In genomic region chr1:34761176-34761761, GRCh38 we compare ENCODE assay signal across 20 cellular contexts. TPM values are rescaled to one million over a fixed set of nuclear protein-coding genes. Genes with fewer than 3 reads are reported as not detected.
DNase-seq lines count a peak whose midpoint lies in the region; ATAC-seq, FAIRE-seq and TF ChIP-seq lines count a peak whose summit lies in the region.
"Had no signal": no experiment of that assay in that cellular context is flagged by ENCODE, and none has a peak within 500 bp of the region (broad histone marks: within the 10 kb centered on the region; RNA-seq: fewer than 3 reads in every experiment).

No MANE protein-coding gene starts in this region.

- H3K4me3 ChIP-seq in IMR-90 (ENCODE audit: insufficient read depth, low read depth, low read length): no peak overlapping the region
- no peak overlapping the region for H3K4me3 ChIP-seq in GM12878
- no peak overlapping the region for H3K4me3 ChIP-seq in kidney (ENCODE audit: low read length in 2 of 2)
- H3K4me3 ChIP-seq in lower lobe of right lung: no peak overlapping the region
- H3K4me3 ChIP-seq: GM23248 had no signal

- no peak overlapping the region for H4K91ac ChIP-seq in IMR-90 (ENCODE audit: insufficient read depth, low read depth, low read length)

- DNase-seq in IMR-90: no peak
- no peak for DNase-seq in GM12878 (ENCODE audit: low read depth, low spot score)
- DNase-seq in kidney: peak; percentile 62
- no peak for DNase-seq in urothelium cell line (ENCODE audit: low spot score)
- no peak for DNase-seq in lower lobe of right lung
- DNase-seq: BE2C; CD4-positive, alpha-beta memory T cell; DMS153; DMS79 treated with DMSO at 0.1 percent for 48 hours; EL; GM23248; H7; KG1 had no signal

- TF ChIP-seq CTCF in IMR-90 (conservative IDR thresholded peaks at IDR 0.05; ENCODE audit: low read depth, low read length) (no peak), GM12878 (IDR thresholded peaks at IDR 0.05 in 2 of 3, conservative IDR thresholded peaks at IDR 0.05 in 1 of 3; ENCODE audit: control insufficient read depth in 2 of 3, extremely low read depth in 1 of 3, insufficient read depth in 1 of 3, low read depth in 3 of 3, low read length in 3 of 3) (no peak), kidney (IDR thresholded peaks at IDR 0.05; ENCODE audit: borderline replicate concordance, extremely low read depth, insufficient read depth) (no peak), lower lobe of right lung (IDR thresholded peaks at IDR 0.05) (no peak)

- H3K79me1 ChIP-seq in IMR-90 (ENCODE audit: low read depth in 1 of 2, low read length in 2 of 2): no peaks in the 10 kb centered on the region

- in situ Hi-C loops in IMR-90 (cut with MboI; ENCODE audit: low sequenced_read_pairs): no loop called here
- in situ Hi-C loops in GM12878 (cut with MboI): no loop called here

- TF ChIP-seq EP300 in GM12878 (IDR thresholded peaks at IDR 0.05; ENCODE audit: borderline replicate concordance in 1 of 2, control insufficient read depth in 1 of 2, low read depth in 2 of 2, low read length in 2 of 2): no peak

- no peaks in the 10 kb centered on the region for H3K79me2 ChIP-seq in GM12878 (ENCODE audit: control insufficient read depth, insufficient read depth, low read length)

- H3K27me3 ChIP-seq in IMR-90 (ENCODE audit: control insufficient read depth, insufficient read depth, low read length) (no peaks in the 10 kb centered on the region; the same call in none of the 2 replicates), GM12878 (replicated peaks in 1 of 2; ENCODE audit: control insufficient read depth in 2 of 2, insufficient read depth in 2 of 2, low read length in 1 of 2) (no peaks in the 10 kb centered on the region; a peak in 2 of 4 replicates), lower lobe of right lung (ENCODE audit: low read depth) (no peaks in the 10 kb centered on the region)
- H3K27me3 ChIP-seq: BE2C had no signal

- 81% methylated on average over 14 of the region's 33 CpGs; no CpG with 5 or more reads in 1 of the 2 experiments for WGBS in IMR-90 (ENCODE audit: extremely low coverage in 2 of 2, insufficient read length in 1 of 2), 2 experiments
- 44% methylated on average over 33 of the region's 33 CpGs for WGBS in GM12878 (ENCODE audit: insufficient coverage, insufficient replicate concordance, low lambda C conversion rate, missing lambda C conversion rate)

- H3K9ac ChIP-seq in IMR-90 (ENCODE audit: low read depth, low read length): no peak overlapping the region
- no peak overlapping the region for H3K9ac ChIP-seq in GM12878 (ENCODE audit: control insufficient read depth, insufficient read depth, low read length)
- no peak overlapping the region for H3K9ac ChIP-seq in kidney (ENCODE audit: low read length in 2 of 2)
- H3K9ac ChIP-seq: GM23248 had no signal

- no peak overlapping the region for H3K23ac ChIP-seq in IMR-90 (ENCODE audit: low read depth, low read length)

- no peak overlapping the region for H3K4ac ChIP-seq in IMR-90 (ENCODE audit: low read depth, low read length)

- H2AFZ ChIP-seq in IMR-90 (replicated peaks; ENCODE audit: low read length, poor library complexity): peak overlapping the region; percentile 21
- H2AFZ ChIP-seq in GM12878 (ENCODE audit: control insufficient read depth, low read depth, low read length): no peak overlapping the region
- H2AFZ ChIP-seq: GM23248 had no signal

- no peak overlapping the region for H3K27ac ChIP-seq in IMR-90 (ENCODE audit: insufficient read depth, low read length)
- no peak overlapping the region for H3K27ac ChIP-seq in GM12878 (ENCODE audit: control insufficient read depth, insufficient read depth)
- H3K27ac ChIP-seq in kidney (ENCODE audit: low read depth in 2 of 2, low read length in 2 of 2): no peak overlapping the region
- H3K27ac ChIP-seq in lower lobe of right lung: no peak overlapping the region
- H3K27ac ChIP-seq: C4-2B, GM23248, HL-60 had no signal

- H3K36me3 ChIP-seq in IMR-90 (ENCODE audit: control insufficient read depth, insufficient read depth, low read length): no peaks in the 10 kb centered on the region
- H3K36me3 ChIP-seq in GM12878 (ENCODE audit: control insufficient read depth in 2 of 2, insufficient read depth in 2 of 2, low read length in 1 of 2): no peaks in the 10 kb centered on the region
- H3K36me3 ChIP-seq in kidney (ENCODE audit: control insufficient read depth in 1 of 2, insufficient read depth in 2 of 2, low read length in 2 of 2): no peaks in the 10 kb centered on the region
- no peaks in the 10 kb centered on the region for H3K36me3 ChIP-seq in lower lobe of right lung
- H3K36me3 ChIP-seq: BE2C had no signal

- H2BK5ac ChIP-seq in IMR-90 (ENCODE audit: low read depth, low read length, poor library complexity, severe bottlenecking): no peak overlapping the region

- CTCF ChIA-PET in IMR-90 (lab: Yijun Ruan, JAX) (no interaction called here), GM12878 (lab: Yijun Ruan, JAX) (no interaction called here)

- RAD21 ChIA-PET in GM12878 (lab: Charles Lee; ENCODE audit: unreplicated experiment): no interaction called here

- H3K9me3 ChIP-seq in IMR-90 (ENCODE audit: control insufficient read depth, insufficient read depth, low read length) (no peaks in the 10 kb centered on the region), GM12878 (replicated peaks; ENCODE audit: control insufficient read depth, insufficient read depth, low read length) (no peaks in the 10 kb centered on the region), kidney (ENCODE audit: control insufficient read depth in 1 of 2, low read length in 2 of 2) (no peaks in the 10 kb centered on the region), lower lobe of right lung (no peaks in the 10 kb centered on the region)
- H3K9me3 ChIP-seq: BE2C had no signal

- no peak overlapping the region for H2BK120ac ChIP-seq in IMR-90 (ENCODE audit: low read depth, low read length)

- H2AK5ac ChIP-seq in IMR-90 (ENCODE audit: low read depth, low read length): no peak overlapping the region

- BruUV-seq in IMR-90 (replicated peaks; lab: Mats Ljungman, UMichigan): no TSS peak
- no TSS peak for BruUV-seq in GM12878 (replicated peaks; lab: Mats Ljungman, UMichigan)

- H2AK9ac ChIP-seq in IMR-90 (replicated peaks; ENCODE audit: low read depth, low read length, poor library complexity): no peak overlapping the region

- no peak overlapping the region for H4K5ac ChIP-seq in IMR-90 (ENCODE audit: low read depth, low read length)

- FAIRE-seq in GM12878 (lab: Jason Lieb, UNC) (no peak), kidney (lab: Jason Lieb, UNC) (no peak), urothelium cell line (lab: Jason Lieb, UNC) (peak; percentile 58)
- FAIRE-seq: A204.1, D721Med, G401.6 had no signal

- H2BK20ac ChIP-seq in IMR-90 (ENCODE audit: low read depth, low read length): no peak overlapping the region

- dilution Hi-C loops in IMR-90 (cut with HindIII; ENCODE audit: low sequenced_read_pairs, unreplicated experiment): no loop called here

- no peak for ATAC-seq in IMR-90 (ENCODE audit: low read depth)
- no peak for ATAC-seq in GM12878
- no peak for ATAC-seq in GM21529 (IDR thresholded peaks at IDR 0.05; ENCODE audit: unreplicated experiment)
- ATAC-seq in GM19035 (IDR thresholded peaks at IDR 0.05; ENCODE audit: unreplicated experiment): no peak
- ATAC-seq in lower lobe of right lung: no peak

- no peak overlapping the region for H3K18ac ChIP-seq in IMR-90 (ENCODE audit: low read depth, low read length)

- H3K4me2 ChIP-seq in IMR-90 (ENCODE audit: low read depth, low read length) (no peak overlapping the region), GM12878 (ENCODE audit: control insufficient read depth, insufficient read depth) (no peak overlapping the region)

- no peak overlapping the region for H4K8ac ChIP-seq in IMR-90 (ENCODE audit: low read depth in 2 of 2, low read length in 2 of 2)

- intact Hi-C loops in IMR-90 (cut with micrococcal nuclease): no loop called here
- intact Hi-C loops in GM12878 (cut with micrococcal nuclease; ENCODE audit: unreplicated experiment): no loop called here
- intact Hi-C loops in kidney (cut with DNase I): no loop called here
- intact Hi-C loops in lower lobe of right lung (cut with DNase I): no loop called here

- H3K56ac ChIP-seq in IMR-90 (ENCODE audit: extremely low read depth, insufficient read depth, low read length): no peak overlapping the region

- no peaks in the 10 kb centered on the region for H4K20me1 ChIP-seq in IMR-90 (ENCODE audit: insufficient read depth, low read length)
- no peaks in the 10 kb centered on the region for H4K20me1 ChIP-seq in GM12878 (ENCODE audit: control insufficient read depth, insufficient read depth)

- no peak overlapping the region for H3K14ac ChIP-seq in IMR-90 (replicated peaks; ENCODE audit: low read depth, low read length)

- H3K4me1 ChIP-seq in IMR-90 (ENCODE audit: control insufficient read depth, insufficient read depth, low read length) (no peaks in the 10 kb centered on the region), GM12878 (ENCODE audit: control insufficient read depth, insufficient read depth, low read length) (no peaks in the 10 kb centered on the region), kidney (ENCODE audit: control insufficient read depth in 1 of 2, insufficient read depth in 1 of 2, low read depth in 1 of 2, low read length in 2 of 2) (no peaks in the 10 kb centered on the region), lower lobe of right lung (no peaks in the 10 kb centered on the region)
- H3K4me1 ChIP-seq: BE2C had no signal

- SMC1A ChIA-PET in GM12878 (lab: Charles Lee; ENCODE audit: uncharacterized antibody, unreplicated experiment): no interaction called here

- POLR2A ChIA-PET in IMR-90 (lab: Charles Lee; ENCODE audit: unreplicated experiment) (no interaction called here), GM12878 (lab: Charles Lee) (no interaction called here)

- no peak for TF ChIP-seq POLR2A in IMR-90 (IDR thresholded peaks at IDR 0.05; ENCODE audit: low read depth, low read length)
- no peak for TF ChIP-seq POLR2A in GM12878 (IDR thresholded peaks at IDR 0.05; ENCODE audit: low read depth, low read length)

- TF ChIP-seq RAD21 in IMR-90 (IDR thresholded peaks at IDR 0.05; ENCODE audit: low read length): no peak
- TF ChIP-seq RAD21 in GM12878 (IDR thresholded peaks at IDR 0.05; ENCODE audit: insufficient read depth, low read depth, low read length): no peak

- no peak overlapping the region for H2BK15ac ChIP-seq in IMR-90 (ENCODE audit: low read depth, low read length)

- no peaks in the 10 kb centered on the region for H3K9me1 ChIP-seq in IMR-90 (ENCODE audit: insufficient read depth, low read length)

RNA-seq across cellular contexts. Expression of gene GJB4, which starts 1.7 kb away (rescaled TPM):
- total RNA-seq in IMR-90 (2012; rRNA removed) (not detected in 2 replicates), GM12878 (2014; rRNA removed) (not detected in 2 replicates), GM12878 (2014; rRNA removed; fragmentation: Illumina TruSeq; extraction: Trizol) (not detected in 2 replicates), GM12878 (2021) (not detected in 2 replicates), kidney (0.50 TPM), lower lobe of right lung (0.12 TPM)
- polyA plus RNA-seq in IMR-90 (2012; rRNA removed) (not detected in 2 replicates), GM12878 (2011; rRNA removed) (not detected in 2 replicates), GM12878 (2014; fragmentation: Illumina TruSeq; extraction: Trizol) (not detected in 2 replicates), GM12878 (2014; fragmentation: Nextera tagmentation; extraction: Ambion mirVana) (not detected), GM12878 (2014; rRNA removed) (not detected in 2 replicates), GM12878 (2016; fragmentation: Nextera tagmentation; extraction: Ambion mirVana) (not detected), kidney (ENCODE audit: insufficient read depth, low read depth, low replicate concordance) (not detected)
- not detected in 2 replicates for polyA plus RNA-seq in IMR-90 (2012; cell fraction: cytosol; rRNA removed)
- not detected in 2 replicates for polyA plus RNA-seq in IMR-90 (2012; cell fraction: nucleus; rRNA removed; ENCODE audit: low replicate concordance)
- total RNA-seq in GM12878 (2013; cell fraction: nucleolus; rRNA removed): not detected in 2 replicates
- not detected for polyA plus RNA-seq in GM12878 (2011; ENCODE audit: low read depth)
- polyA plus RNA-seq in GM12878 (2011; cell fraction: cytosol; rRNA removed): not detected in 2 replicates
- polyA plus RNA-seq in GM12878 (2011; cell fraction: nucleus; rRNA removed): not detected in 2 replicates
- polyA plus RNA-seq in GM12878 (2012): 0.03 TPM in 1 of 2 replicates, not detected in the other
- polyA minus RNA-seq in GM12878 (2011; rRNA and poly(A)+ RNA removed): not detected in 2 replicates
- not detected in 2 replicates for polyA minus RNA-seq in GM12878 (2011; cell fraction: cytosol; rRNA and poly(A)+ RNA removed)
- not detected in 2 replicates for polyA minus RNA-seq in GM12878 (2011; cell fraction: nucleus; rRNA and poly(A)+ RNA removed)
- total RNA-seq: CD4-positive, alpha-beta memory T cell; GM23248; H7 had no signal
- polyA plus RNA-seq: CD4-positive, alpha-beta memory T cell; GM23248 had no signal

RNA-seq across cellular contexts. Expression of gene GJB5, which starts 6.4 kb away (rescaled TPM):
- not detected in 2 replicates for total RNA-seq in IMR-90 (2012; rRNA removed)
- 0.10 and 0.14 TPM in 2 replicates for polyA plus RNA-seq in IMR-90 (2012; rRNA removed)
- polyA plus RNA-seq in IMR-90 (2012; cell fraction: cytosol; rRNA removed): 0.08 and 0.22 TPM in 2 replicates
- polyA plus RNA-seq in IMR-90 (2012; cell fraction: nucleus; rRNA removed; ENCODE audit: low replicate concordance): 0.05 TPM in 1 of 2 replicates, not detected in the other
- not detected in 2 replicates for total RNA-seq in GM12878 (2013; cell fraction: nucleolus; rRNA removed)
- not detected in 2 replicates for total RNA-seq in GM12878 (2014; rRNA removed)
- not detected in 2 replicates for total RNA-seq in GM12878 (2014; rRNA removed; fragmentation: Illumina TruSeq; extraction: Trizol)
- total RNA-seq in GM12878 (2021): not detected in 2 replicates
- polyA plus RNA-seq in GM12878 (2011; ENCODE audit: low read depth): not detected
- not detected in 2 replicates for polyA plus RNA-seq in GM12878 (2011; rRNA removed)
- 0.07 TPM in 1 of 2 replicates, not detected in the other for polyA plus RNA-seq in GM12878 (2011; cell fraction: cytosol; rRNA removed)
- not detected in 2 replicates for polyA plus RNA-seq in GM12878 (2011; cell fraction: nucleus; rRNA removed)
- polyA plus RNA-seq in GM12878 (2012): not detected in 2 replicates
- not detected in 2 replicates for polyA plus RNA-seq in GM12878 (2014; fragmentation: Illumina TruSeq; extraction: Trizol)
- not detected for polyA plus RNA-seq in GM12878 (2014; fragmentation: Nextera tagmentation; extraction: Ambion mirVana)
- not detected in 2 replicates for polyA plus RNA-seq in GM12878 (2014; rRNA removed)
- polyA plus RNA-seq in GM12878 (2016; fragmentation: Nextera tagmentation; extraction: Ambion mirVana): not detected
- 0.22 TPM in 1 of 2 replicates, not detected in the other for polyA minus RNA-seq in GM12878 (2011; rRNA and poly(A)+ RNA removed)
- polyA minus RNA-seq in GM12878 (2011; cell fraction: cytosol; rRNA and poly(A)+ RNA removed): not detected in 2 replicates
- polyA minus RNA-seq in GM12878 (2011; cell fraction: nucleus; rRNA and poly(A)+ RNA removed): not detected in 2 replicates
- total RNA-seq in kidney: not detected
- polyA plus RNA-seq in kidney (ENCODE audit: insufficient read depth, low read depth, low replicate concordance): not detected
- total RNA-seq in lower lobe of right lung: not detected
- total RNA-seq: CD4-positive, alpha-beta memory T cell; GM23248 had no signal
- polyA plus RNA-seq: CD4-positive, alpha-beta memory T cell had no signal

RNA-seq across cellular contexts. Expression of gene GJB3, which starts 19.7 kb away (rescaled TPM):
- total RNA-seq in IMR-90 (2012; rRNA removed) (not detected in 2 replicates), GM12878 (2014; rRNA removed) (not detected in 2 replicates), GM12878 (2014; rRNA removed; fragmentation: Illumina TruSeq; extraction: Trizol) (not detected in 2 replicates), GM12878 (2021) (not detected in 2 replicates), kidney (8.8 TPM), lower lobe of right lung (0.80 TPM)
- polyA plus RNA-seq in IMR-90 (2012; rRNA removed) (not detected in 2 replicates), GM12878 (2011; rRNA removed) (not detected in 2 replicates), GM12878 (2014; fragmentation: Illumina TruSeq; extraction: Trizol) (not detected in 2 replicates), GM12878 (2014; fragmentation: Nextera tagmentation; extraction: Ambion mirVana) (not detected), GM12878 (2014; rRNA removed) (not detected in 2 replicates), GM12878 (2016; fragmentation: Nextera tagmentation; extraction: Ambion mirVana) (not detected), kidney (ENCODE audit: insufficient read depth, low read depth, low replicate concordance) (not detected)
- polyA plus RNA-seq in IMR-90 (2012; cell fraction: cytosol; rRNA removed): not detected in 2 replicates
- not detected in 2 replicates for polyA plus RNA-seq in IMR-90 (2012; cell fraction: nucleus; rRNA removed; ENCODE audit: low replicate concordance)
- total RNA-seq in GM12878 (2013; cell fraction: nucleolus; rRNA removed): not detected in 2 replicates
- polyA plus RNA-seq in GM12878 (2011; ENCODE audit: low read depth): not detected
- polyA plus RNA-seq in GM12878 (2011; cell fraction: cytosol; rRNA removed): not detected in 2 replicates
- polyA plus RNA-seq in GM12878 (2011; cell fraction: nucleus; rRNA removed): not detected in 2 replicates
- polyA plus RNA-seq in GM12878 (2012): not detected in 2 replicates
- not detected in 2 replicates for polyA minus RNA-seq in GM12878 (2011; rRNA and poly(A)+ RNA removed)
- polyA minus RNA-seq in GM12878 (2011; cell fraction: cytosol; rRNA and poly(A)+ RNA removed): 0.52 TPM in 1 of 2 replicates, not detected in the other
- polyA minus RNA-seq in GM12878 (2011; cell fraction: nucleus; rRNA and poly(A)+ RNA removed): not detected in 2 replicates
- total RNA-seq: CD4-positive, alpha-beta memory T cell had no signal
- polyA plus RNA-seq: CD4-positive, alpha-beta memory T cell; GM23248 had no signal

RNA-seq across cellular contexts. Expression of gene GJA4, which starts 31.5 kb away (rescaled TPM):
- total RNA-seq in IMR-90 (2012; rRNA removed): not detected in 2 replicates
- polyA plus RNA-seq in IMR-90 (2012; rRNA removed): not detected in 2 replicates
- polyA plus RNA-seq in IMR-90 (2012; cell fraction: cytosol; rRNA removed): not detected in 2 replicates
- polyA plus RNA-seq in IMR-90 (2012; cell fraction: nucleus; rRNA removed; ENCODE audit: low replicate concordance): not detected in 2 replicates
- not detected in 2 replicates for total RNA-seq in GM12878 (2013; cell fraction: nucleolus; rRNA removed)
- total RNA-seq in GM12878 (2014; rRNA removed): 0.11 TPM in 1 of 2 replicates, not detected in the other
- 0.14 TPM in 1 of 2 replicates, not detected in the other for total RNA-seq in GM12878 (2014; rRNA removed; fragmentation: Illumina TruSeq; extraction: Trizol)
- 0.13 and 0.18 TPM in 2 replicates for total RNA-seq in GM12878 (2021)
- polyA plus RNA-seq in GM12878 (2011; ENCODE audit: low read depth): not detected
- polyA plus RNA-seq in GM12878 (2011; rRNA removed): not detected in 2 replicates
- polyA plus RNA-seq in GM12878 (2011; cell fraction: cytosol; rRNA removed): not detected in 2 replicates
- not detected in 2 replicates for polyA plus RNA-seq in GM12878 (2011; cell fraction: nucleus; rRNA removed)
- 0.13 and 0.15 TPM in 2 replicates for polyA plus RNA-seq in GM12878 (2012)
- polyA plus RNA-seq in GM12878 (2014; fragmentation: Illumina TruSeq; extraction: Trizol): 0.09 TPM in 1 of 2 replicates, not detected in the other
- polyA plus RNA-seq in GM12878 (2014; fragmentation: Nextera tagmentation; extraction: Ambion mirVana): not detected
- polyA plus RNA-seq in GM12878 (2014; rRNA removed): 0.19 TPM in 1 of 2 replicates, not detected in the other
- not detected for polyA plus RNA-seq in GM12878 (2016; fragmentation: Nextera tagmentation; extraction: Ambion mirVana)
- not detected in 2 replicates for polyA minus RNA-seq in GM12878 (2011; rRNA and poly(A)+ RNA removed)
- not detected in 2 replicates for polyA minus RNA-seq in GM12878 (2011; cell fraction: cytosol; rRNA and poly(A)+ RNA removed)
- polyA minus RNA-seq in GM12878 (2011; cell fraction: nucleus; rRNA and poly(A)+ RNA removed): not detected in 2 replicates
- total RNA-seq in kidney: 15.6 TPM
- polyA plus RNA-seq in kidney (ENCODE audit: insufficient read depth, low read depth, low replicate concordance): 31.9 TPM
- 16.1 TPM for total RNA-seq in lower lobe of right lung
- total RNA-seq: CD4-positive, alpha-beta memory T cell; GM23248 had no signal
- polyA plus RNA-seq: CD4-positive, alpha-beta memory T cell; GM23248 had no signal
